In the genomic region with DNA sequence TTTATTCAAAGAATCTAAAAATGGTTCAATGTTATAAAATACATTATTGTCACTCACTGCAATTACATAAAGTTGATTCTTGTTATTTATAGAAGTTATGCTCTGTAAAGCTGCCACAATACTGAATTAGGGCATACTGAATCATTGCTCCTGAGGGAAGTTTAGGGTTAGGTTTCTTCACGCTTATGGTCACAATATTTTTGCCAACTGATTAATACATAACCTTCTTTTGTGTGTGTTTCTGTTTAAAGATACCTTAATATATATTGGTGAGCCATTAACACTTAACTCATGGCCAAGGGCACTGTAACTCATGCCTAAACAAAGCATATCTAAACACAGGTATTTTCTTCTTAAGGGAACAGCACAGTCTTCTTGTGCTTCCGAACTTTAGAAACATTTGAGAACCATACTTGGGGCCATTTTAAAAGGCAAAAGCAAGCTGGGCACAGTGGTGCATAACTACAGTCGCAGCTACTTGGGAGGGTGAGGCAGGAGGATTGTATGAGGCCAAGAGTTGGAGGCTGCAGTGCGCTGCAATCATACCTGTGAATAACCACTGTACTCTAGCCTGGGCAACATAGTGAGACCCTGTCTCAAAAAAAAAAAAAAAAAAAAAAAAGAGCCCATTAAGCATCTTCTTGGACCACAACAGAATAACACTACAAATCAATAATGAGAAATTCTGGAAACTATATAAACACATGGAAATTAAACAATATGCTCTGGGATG, we compare ENCODE assay signal across 15 cellular contexts. TPM values are rescaled to one million over a fixed set of nuclear protein-coding genes. Genes with fewer than 3 reads are reported as not detected.
DNase-seq lines count a peak whose midpoint lies in the region; ATAC-seq, FAIRE-seq and TF ChIP-seq lines count a peak whose summit lies in the region.
"Had no signal": no experiment of that assay in that cellular context is flagged by ENCODE, and none has a peak within 500 bp of the region (broad histone marks: within the 10 kb centered on the region; RNA-seq: fewer than 3 reads in every experiment).

No MANE protein-coding gene starts in this region.

- H3K14ac ChIP-seq in mesenchymal stem cell (ENCODE audit: low read length in 2 of 2), result no peak overlapping the region

- H3K9me3 ChIP-seq in Panc1 (ENCODE audit: control insufficient read depth, insufficient read depth, low read depth, low read length) (no peaks in the 10 kb centered on the region), mesenchymal stem cell (ENCODE audit: control insufficient read depth, low read length) (no peaks in the 10 kb centered on the region)

- POLR2A ChIA-PET in Panc1 (lab: Charles Lee), result no interaction called here

- 100% methylated on average over 3 of the region's 4 CpGs for WGBS in mesenchymal stem cell

- BruUV-seq in Panc1 (replicated peaks; lab: Mats Ljungman, UMichigan), result TSS peak; percentile 4

- no peak overlapping the region for H3K23ac ChIP-seq in mesenchymal stem cell (ENCODE audit: low read length in 2 of 2)

- no peak for DNase-seq in GM19239 (ENCODE audit: insufficient read length, low spot score)
- DNase-seq in Panc1 (ENCODE audit: low read depth, low spot score), result no peak
- DNase-seq in caudate nucleus (lab: John Stamatoyannopoulos, UW), result peak in 1 of 61 donors; percentile 39
- DNase-seq in mesenchymal stem cell, result no peak
- DNase-seq in effector CD4-positive, alpha-beta T cell, result no peak
- no peak for DNase-seq in foreskin fibroblast
- no peak for DNase-seq in G401 (ENCODE audit: low spot score)
- no peak for DNase-seq in C1 segment of cervical spinal cord (lab: John Stamatoyannopoulos, UW)
- DNase-seq: ACHN; CD4-positive, alpha-beta T cell; DMS79; IMR-90 had no signal

- H2BK120ac ChIP-seq in mesenchymal stem cell (ENCODE audit: low read depth, low read length), result no peak overlapping the region

- no peak overlapping the region for H3K4me2 ChIP-seq in mesenchymal stem cell (ENCODE audit: low read length, poor library complexity, severe bottlenecking)
- H3K4me2 ChIP-seq: BLaER1 treated with 17β-estradiol and CSF1 and Interleukin-3, amounts not matched to agents 10 nM and 100 nM had no signal

- FAIRE-seq in GM19239 (lab: Jason Lieb, UNC), result peak; percentile 58
- FAIRE-seq: GM12891 had no signal

- no peak overlapping the region for H2BK15ac ChIP-seq in mesenchymal stem cell (ENCODE audit: low read depth, poor library complexity, severe bottlenecking)

- intact Hi-C loops in Panc1 (cut with micrococcal nuclease; ENCODE audit: unreplicated experiment), result no loop called here

- no peak overlapping the region for H4K91ac ChIP-seq in mesenchymal stem cell (ENCODE audit: low read length)

- CTCF ChIA-PET in Panc1 (lab: Charles Lee), result no interaction called here

- no peak overlapping the region for H2AFZ ChIP-seq in mesenchymal stem cell (ENCODE audit: low read depth, low read length)

- no peak overlapping the region for H3K27ac ChIP-seq in Panc1 (ENCODE audit: low read length)
- H3K27ac ChIP-seq in caudate nucleus (ENCODE audit: low read depth, low read length), result peak overlapping the region; percentile 48
- peak overlapping the region; percentile 18 for H3K27ac ChIP-seq in mesenchymal stem cell (ENCODE audit: low read length, poor library complexity, severe bottlenecking)
- H3K27ac ChIP-seq: BLaER1 treated with 17β-estradiol and CSF1 and Interleukin-3, amounts not matched to agents 10 nM and 100 nM had no signal

- H3K18ac ChIP-seq in mesenchymal stem cell (ENCODE audit: low read depth in 1 of 2, low read length in 2 of 2), result no peak overlapping the region

- no peak overlapping the region for H2AK5ac ChIP-seq in mesenchymal stem cell (ENCODE audit: low read length, severe bottlenecking)

- no peak overlapping the region for H3K9ac ChIP-seq in mesenchymal stem cell (ENCODE audit: low read length)
- H3K9ac ChIP-seq: BLaER1 treated with 17β-estradiol and CSF1 and Interleukin-3, amounts not matched to agents 10 nM and 100 nM had no signal

- H2BK12ac ChIP-seq in mesenchymal stem cell (ENCODE audit: low read length in 2 of 2), result no peak overlapping the region

- peaks cover 8% of the 10 kb centered on the region for H3K79me1 ChIP-seq in mesenchymal stem cell (replicated peaks; ENCODE audit: low read length, poor library complexity, severe bottlenecking)

- H2BK5ac ChIP-seq in mesenchymal stem cell (ENCODE audit: low read depth, low read length, poor library complexity, severe bottlenecking), result no peak overlapping the region

- TF ChIP-seq CTCF in Panc1 (IDR thresholded peaks at IDR 0.05) (no peak), foreskin fibroblast (IDR thresholded peaks at IDR 0.05; ENCODE audit: low read depth, low read length) (no peak)

- H3K4me3 ChIP-seq in Panc1 (ENCODE audit: low read depth in 2 of 2, low read length in 2 of 2), result no peak overlapping the region
- no peak overlapping the region for H3K4me3 ChIP-seq in mesenchymal stem cell (ENCODE audit: insufficient read depth in 1 of 2, low read depth in 1 of 2, low read length in 2 of 2)
- no peak overlapping the region for H3K4me3 ChIP-seq in foreskin fibroblast (ENCODE audit: low read depth in 1 of 2, low read length in 2 of 2)
- H3K4me3 ChIP-seq: BLaER1 treated with 17β-estradiol and CSF1 and Interleukin-3, amounts not matched to agents 10 nM and 100 nM had no signal

- no peaks in the 10 kb centered on the region for H3K27me3 ChIP-seq in Panc1 (ENCODE audit: control insufficient read depth, insufficient read depth, low read length)
- H3K27me3 ChIP-seq in mesenchymal stem cell (ENCODE audit: control insufficient read depth in 1 of 2, insufficient read depth in 1 of 2, low read length in 2 of 2), result no peaks in the 10 kb centered on the region
- H3K27me3 ChIP-seq: BLaER1 treated with 17β-estradiol and CSF1 and Interleukin-3, amounts not matched to agents 10 nM and 100 nM had no signal

- H3K4me1 ChIP-seq in Panc1 (ENCODE audit: control insufficient read depth, insufficient read depth, low read length), result no peaks in the 10 kb centered on the region
- peaks cover 1% of the 10 kb centered on the region for H3K4me1 ChIP-seq in mesenchymal stem cell (ENCODE audit: control insufficient read depth, insufficient read depth, low read depth, low read length)

- in situ Hi-C loops in Panc1 (cut with HindIII; ENCODE audit: low pct_unique_long_range_greater_than_20kb, low sequenced_read_pairs) (no loop called here), G401 (cut with HindIII; ENCODE audit: low sequenced_read_pairs) (no loop called here)

- no peak for ATAC-seq in Panc1
- ATAC-seq: HCT116 had no signal

- no peak overlapping the region for H3K4ac ChIP-seq in mesenchymal stem cell (ENCODE audit: low read depth in 1 of 2, low read length in 2 of 2)

- no peak overlapping the region for H4K8ac ChIP-seq in mesenchymal stem cell (ENCODE audit: low read length)

- 0 out of 2 replicates have a peak, but pooled peaks cover 5% of the 10 kb centered on the region for H3K36me3 ChIP-seq in Panc1 (ENCODE audit: control insufficient read depth, insufficient read depth, low read length)
- peaks cover 3 to 34% of the 10 kb centered on the region in 2 experiments for H3K36me3 ChIP-seq in mesenchymal stem cell (ENCODE audit: control insufficient read depth in 1 of 2, insufficient read depth in 2 of 2, low read depth in 1 of 2, low read length in 2 of 2)

RNA-seq across cellular contexts. Expression of a gene that starts 15.6 kb away (rescaled TPM):
- 85.3 TPM for total RNA-seq in Panc1 (2021; ENCODE audit: unreplicated experiment)
- polyA plus RNA-seq in Panc1 (2012; ENCODE audit: insufficient read length), result 114 TPM
- 62.0 TPM for polyA plus RNA-seq in mesenchymal stem cell (2013, experiment 1 of 2)
- 68.1 TPM for polyA plus RNA-seq in mesenchymal stem cell (2013, experiment 2 of 2)
- 89.1 and 113 TPM in 2 replicates for total RNA-seq in G401 (2014; rRNA removed; shearing (Covaris generic))
